1 cellular context compared by ENCODE assay signal in the genomic region with DNA sequence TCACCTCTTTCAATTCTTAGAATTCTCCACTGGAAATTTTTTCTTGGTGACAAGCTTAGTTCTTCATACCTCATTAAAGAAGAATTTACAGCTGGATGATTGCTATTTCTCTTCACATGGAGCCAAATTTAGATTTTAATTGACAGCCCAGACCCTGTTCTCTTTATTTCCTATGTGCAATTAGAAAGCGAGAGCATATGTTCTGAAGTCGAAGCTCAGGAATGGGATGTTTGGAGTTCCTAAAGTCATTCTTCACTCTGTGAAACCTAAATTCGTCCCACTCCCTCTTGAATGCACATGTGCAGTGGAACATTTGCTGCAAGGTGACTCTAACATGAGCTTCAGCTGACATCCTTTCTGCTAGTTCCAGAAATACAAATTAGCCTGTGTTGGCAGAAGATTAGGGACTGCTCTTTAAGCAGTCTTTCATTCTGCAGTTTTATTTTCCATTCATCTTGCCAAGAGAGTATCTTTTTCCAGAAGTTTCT.
TF ChIP-seq lines count a peak whose summit lies in the region.

No MANE protein-coding gene starts in this region.

TF ChIP-seq in H1, 55 proteins besides CTCF, POLR2A, EP300 and RAD21 (continued from another document):
- TF ChIP-seq SAP30 (IDR thresholded peaks at IDR 0.05; ENCODE audit: insufficient read depth, insufficient replicate concordance, low read length) (no peak), GABPA (IDR thresholded peaks at IDR 0.05; ENCODE audit: borderline replicate concordance, insufficient read depth, low read length) (no peak), CTBP2 (IDR thresholded peaks at IDR 0.05; ENCODE audit: borderline replicate concordance, insufficient read depth, insufficient read length, low read length) (no peak), CHD2 (IDR thresholded peaks at IDR 0.05; ENCODE audit: low read length) (no peak)
